1 cellular context compared by ENCODE assay signal in the genomic region with DNA sequence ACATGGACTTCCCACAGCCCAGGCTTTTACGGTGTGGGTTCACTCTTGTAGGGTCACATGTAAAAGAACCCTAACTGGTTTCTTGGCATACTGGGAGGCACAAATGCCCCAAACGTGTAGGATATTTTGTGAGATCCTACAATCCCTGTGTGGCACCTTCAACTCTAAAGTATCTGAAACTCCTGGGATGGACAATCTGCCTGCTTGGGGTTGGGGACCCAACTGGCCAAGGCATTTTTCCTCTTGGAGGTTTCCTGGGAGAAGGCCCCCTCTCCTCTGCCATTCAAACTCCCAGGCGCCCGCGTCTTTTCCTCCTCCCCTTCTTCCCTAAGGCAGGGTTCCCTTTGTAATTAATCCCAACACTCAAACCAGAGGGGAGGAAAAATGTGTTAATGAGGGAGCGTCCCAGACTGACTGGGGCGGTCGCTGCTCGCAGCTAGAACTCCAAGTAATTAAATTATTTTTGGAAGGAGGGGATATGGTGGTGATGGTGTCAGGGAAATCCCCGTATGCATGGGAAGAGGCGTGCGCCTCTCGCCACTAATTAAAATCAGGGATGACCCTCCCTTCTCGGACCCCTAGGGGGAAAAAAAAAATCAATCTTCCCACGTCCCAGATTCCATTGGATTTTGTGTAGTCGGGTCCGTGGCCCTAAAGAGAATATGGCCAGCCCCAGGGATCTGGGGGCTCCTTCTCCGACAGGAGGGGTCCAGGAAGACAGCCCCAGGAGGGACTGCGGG.
TF ChIP-seq lines count a peak whose summit lies in the region.

No MANE protein-coding gene starts in this region.

TF ChIP-seq in K562, 482 proteins besides CTCF, POLR2A, EP300 and RAD21:
- TF ChIP-seq CEBPG (CRISPR knock-in tag; IDR thresholded peaks at IDR 0.05) (no peak), CEBPG (tag; conservative IDR thresholded peaks at IDR 0.05 in 1 of 2, IDR thresholded peaks at IDR 0.05 in 1 of 2) (no peak), ZBTB17 (CRISPR knock-in tag; IDR thresholded peaks at IDR 0.05) (0 out of 2 replicates have a peak, but pooled peaks have one; percentile 27), ILK (tag; IDR thresholded peaks at IDR 0.05; ENCODE audit: borderline replicate concordance, low read depth) (no peak), THRAP3 (IDR thresholded peaks at IDR 0.05; ENCODE audit: borderline replicate concordance) (no peak), NR4A1 (CRISPR knock-in tag; IDR thresholded peaks at IDR 0.05) (no peak), NR4A1 (tag; IDR thresholded peaks at IDR 0.05) (0 out of 2 replicates have a peak, but pooled peaks have one; percentile 26)
